ENCODE assay signal across 8 cellular contexts in genomic region chr7:119175916-119176627, GRCh38.
DNase-seq lines count a peak whose midpoint lies in the region; ATAC-seq, FAIRE-seq and TF ChIP-seq lines count a peak whose summit lies in the region.

No MANE protein-coding gene starts in this region.

- H3K4me3 ChIP-seq in fibroblast of pulmonary artery (replicated peaks; ENCODE audit: low read depth, low read length): no peak overlapping the region

- FAIRE-seq in A204.1 (lab: Jason Lieb, UNC): peak; percentile 80

- ATAC-seq in HG02763 (IDR thresholded peaks at IDR 0.05; ENCODE audit: unreplicated experiment): peak; percentile 63
- no peak for ATAC-seq in GM18520 (IDR thresholded peaks at IDR 0.05; ENCODE audit: unreplicated experiment)

- intact Hi-C loops in posterior cingulate gyrus (cut with DNase I): loop anchor here (2.0 to 10.0 kb wide), 2 partner anchors 823 to 921 kb away; no protein-coding TSS in a partner anchor

- peak; percentile 79 for TF ChIP-seq CTCF in GM12872 (IDR thresholded peaks at IDR 0.05; ENCODE audit: insufficient read depth, low read depth, low read length)
- TF ChIP-seq CTCF in fibroblast of pulmonary artery (IDR thresholded peaks at IDR 0.05; ENCODE audit: low read length, missing control alignments): peak; percentile 71

- DNase-seq in NCI-H146 (lab: John Stamatoyannopoulos, UW) (peak; percentile 78), SKM-1 treated with dmso at 0.1 percent for 144 hours (lab: John Stamatoyannopoulos, UW; ENCODE audit: unreplicated experiment) (peak; percentile 71), fibroblast of pulmonary artery (ENCODE audit: low read depth) (peak; percentile 67), posterior cingulate gyrus (peak in 6 of 10 donors; percentile 21 to 71 (median 35))
